8 cellular contexts compared by ENCODE assay signal in genomic region chr16:2206420-2206779, GRCh38. TPM values are rescaled to one million over a fixed set of nuclear protein-coding genes. Genes with fewer than 3 reads are reported as not detected.
A peak's percentile ranks its signal among the peaks of the same experiment; 100 is the strongest.
DNase-seq lines count a peak whose midpoint lies in the region; ATAC-seq and TF ChIP-seq lines count a peak whose summit lies in the region.

No MANE protein-coding gene starts in this region.

- CTCF ChIA-PET in activated naive CD4-positive, alpha-beta T cell treated with anti-CD3 and anti-CD28 coated beads, Interleukin-2, amount 10 ng/mL, durations not matched to agents 7 days and 5 days (lab: Charles Lee) = interaction anchor here (1.0 kb wide), 1 partner anchor 12 kb away, joined by 4 read pairs; no protein-coding TSS in a partner anchor

- H3K4me3 ChIP-seq in right lobe of liver = peak overlapping the region in 2 of 3 donors; percentile 74 to 99

- intact Hi-C loops in right lobe of liver (cut with DNase I) = no loop called here

- DNase-seq in activated naive CD4-positive, alpha-beta T cell treated with anti-CD3 and anti-CD28 coated beads, Interleukin-2, amount 10 ng/mL, durations not matched to agents 7 days and 5 days = no peak
- DNase-seq in activated naive CD4-positive, alpha-beta T cell (lab: John Stamatoyannopoulos, UW) = no peak
- DNase-seq in right lobe of liver = no peak
- no peak for DNase-seq in type B pancreatic cell (ENCODE audit: extremely low spot score, unreplicated experiment)
- no peak for DNase-seq in omental fat pad (ENCODE audit: low spot score)
- DNase-seq in activated CD8-positive, alpha-beta memory T cell treated with anti-CD3 and anti-CD28 coated beads, Interleukin-2, amount 50 U/mL, for 48 hours = no peak

- peaks cover 21% of the 10 kb centered on the region for H3K27me3 Mint-ChIP-seq in activated naive CD4-positive, alpha-beta T cell treated with anti-CD3 and anti-CD28 coated beads, Interleukin-2, amount 10 ng/mL, durations not matched to agents 7 days and 5 days
- peaks cover 7% of the 10 kb centered on the region for H3K27me3 Mint-ChIP-seq in type B pancreatic cell

- H3K36me3 ChIP-seq in right lobe of liver = peaks cover 0 to 19% (median 7%) of the 10 kb centered on the region in 4 donors

- 60% methylated on average over 9 of the region's 18 CpGs for WGBS in right lobe of liver (ENCODE audit: insufficient coverage, low coverage, low lambda C conversion rate, missing lambda C conversion rate)

- H3K4me3 Mint-ChIP-seq in activated naive CD4-positive, alpha-beta T cell treated with anti-CD3 and anti-CD28 coated beads, Interleukin-2, amount 10 ng/mL, durations not matched to agents 7 days and 5 days = peak overlapping the region; percentile 69
- peak overlapping the region; percentile 85 for H3K4me3 Mint-ChIP-seq in type B pancreatic cell

- TF ChIP-seq CTCF in right lobe of liver (IDR thresholded peaks at IDR 0.05) (no peak), type B pancreatic cell (conservative IDR thresholded peaks at IDR 0.05) (no peak), omental fat pad (IDR thresholded peaks at IDR 0.05) (no peak)

- ATAC-seq in right lobe of liver = no peak
- ATAC-seq in omental fat pad (ENCODE audit: low FRiP score) = no peak
- no peak for ATAC-seq in GM19452 (IDR thresholded peaks at IDR 0.05; ENCODE audit: unreplicated experiment)

- H3K9me3 ChIP-seq in right lobe of liver = no peaks in the 10 kb centered on the region

- no peaks in the 10 kb centered on the region for H3K9me3 Mint-ChIP-seq in activated naive CD4-positive, alpha-beta T cell treated with anti-CD3 and anti-CD28 coated beads, Interleukin-2, amount 10 ng/mL, durations not matched to agents 7 days and 5 days
- H3K9me3 Mint-ChIP-seq in type B pancreatic cell = no peaks in the 10 kb centered on the region

- peak overlapping the region; percentile 88 for H3K27ac Mint-ChIP-seq in activated naive CD4-positive, alpha-beta T cell treated with anti-CD3 and anti-CD28 coated beads, Interleukin-2, amount 10 ng/mL, durations not matched to agents 7 days and 5 days
- H3K27ac Mint-ChIP-seq in type B pancreatic cell = peak overlapping the region; percentile 76

- H3K27ac ChIP-seq in angular gyrus (ENCODE audit: low read depth, low read length) (peak overlapping the region; percentile 97), right lobe of liver (no peak overlapping the region)

- peaks cover 29% of the 10 kb centered on the region for H3K4me1 Mint-ChIP-seq in activated naive CD4-positive, alpha-beta T cell treated with anti-CD3 and anti-CD28 coated beads, Interleukin-2, amount 10 ng/mL, durations not matched to agents 7 days and 5 days
- peaks cover 14% of the 10 kb centered on the region for H3K4me1 Mint-ChIP-seq in type B pancreatic cell (ENCODE audit: unreplicated experiment)

- H3K36me3 Mint-ChIP-seq in activated naive CD4-positive, alpha-beta T cell treated with anti-CD3 and anti-CD28 coated beads, Interleukin-2, amount 10 ng/mL, durations not matched to agents 7 days and 5 days = peaks cover 10% of the 10 kb centered on the region
- peaks cover 4% of the 10 kb centered on the region for H3K36me3 Mint-ChIP-seq in type B pancreatic cell

- TF ChIP-seq POLR2A in right lobe of liver (IDR thresholded peaks at IDR 0.05) = no peak

- H3K4me1 ChIP-seq in right lobe of liver = peaks cover 0 to 18% (median 6%) of the 10 kb centered on the region in 4 donors

- no peaks in the 10 kb centered on the region for H3K27me3 ChIP-seq in right lobe of liver

RNA-seq across cellular contexts. Expression of gene MLST8, which starts 1.1 kb away (rescaled TPM):
- total RNA-seq in right lobe of liver (10 to 100 TPM; 13.1 to 51.0 (median 17.5) TPM), type B pancreatic cell (ENCODE audit: low replicate concordance) (44.9 and 56.8 TPM in 2 replicates), omental fat pad (10 to 100 TPM; 29.8 to 44.6 (median 34.6) TPM)

RNA-seq across cellular contexts. Expression of gene BRICD5, which starts 4.3 kb away (rescaled TPM):
- total RNA-seq in right lobe of liver (1 to 10 TPM in 4 of 6 experiments, under 1 TPM in 2; 0.74 to 3.7 (median 2.0) TPM), type B pancreatic cell (ENCODE audit: low replicate concordance) (8.7 and 16.6 TPM in 2 replicates), omental fat pad (10 to 100 TPM in 1 of 4 donors, 1 to 10 TPM in 3; 1.5 to 10.1 (median 4.3) TPM)

RNA-seq across cellular contexts. Expression of gene PGP, which starts 8.2 kb away (rescaled TPM):
- total RNA-seq in right lobe of liver = 10 to 100 TPM in 1 of 6 experiments, 1 to 10 TPM in 5; 3.8 to 14.2 (median 6.9) TPM
- total RNA-seq in type B pancreatic cell (ENCODE audit: low replicate concordance) = 16.2 and 25.5 TPM in 2 replicates
- total RNA-seq in omental fat pad = 10 to 100 TPM in 1 of 4 donors, 1 to 10 TPM in 3; 8.1 to 10.4 (median 9.6) TPM

RNA-seq across cellular contexts. Expression of gene CASKIN1, which starts 10.0 kb away (rescaled TPM):
- not detected for total RNA-seq in right lobe of liver
- 2.7 and 6.3 TPM in 2 replicates for total RNA-seq in type B pancreatic cell (ENCODE audit: low replicate concordance)
- total RNA-seq in omental fat pad = under 1 TPM; 0.12 to 0.19 (median 0.14) TPM

RNA-seq across cellular contexts. Expression of gene E4F1, which starts 17.0 kb away (rescaled TPM):
- 10 to 100 TPM in 4 of 6 experiments, 1 to 10 TPM in 2; 8.9 to 11.3 (median 10.4) TPM for total RNA-seq in right lobe of liver
- total RNA-seq in type B pancreatic cell (ENCODE audit: low replicate concordance) = 24.9 and 30.4 TPM in 2 replicates
- total RNA-seq in omental fat pad = 10 to 100 TPM; 18.3 to 39.6 (median 25.7) TPM
